9 cellular contexts compared by ENCODE assay signal in genomic region chr15:78914027-78914764, GRCh38. TPM values are rescaled to one million over a fixed set of nuclear protein-coding genes. Genes with fewer than 3 reads are reported as not detected.
A peak's percentile ranks its signal among the peaks of the same experiment; 100 is the strongest.
DNase-seq lines count a peak whose midpoint lies in the region; ATAC-seq and TF ChIP-seq lines count a peak whose summit lies in the region.
"Had no signal": no experiment of that assay in that cellular context is flagged by ENCODE, and none has a peak within 500 bp of the region (broad histone marks: within the 10 kb centered on the region; RNA-seq: fewer than 3 reads in every experiment).

No MANE protein-coding gene starts in this region.

- H3K79me2 ChIP-seq in PC-9 (ENCODE audit: low read depth): 0 out of 2 replicates have a peak, but pooled peaks cover 3% of the 10 kb centered on the region

- DNase-seq in Calu3 (peak; percentile 25), PC-9 (no peak), fibroblast of peridontal ligament (ENCODE audit: extremely low read depth) (peak; percentile 58), SJCRH30 (no peak)
- no peak for DNase-seq in stimulated activated naive CD8-positive, alpha-beta T cell treated with anti-CD3 and anti-CD28 coated beads, Interleukin-15, amount 100 ng/mL, for 72 hours
- DNase-seq: naive B cell had no signal

- H3K36me3 ChIP-seq in PC-9 (ENCODE audit: low read depth) (peaks cover 13% of the 10 kb centered on the region), neutrophil (peaks cover 41% of the 10 kb centered on the region), SJCRH30 (peaks cover 26% of the 10 kb centered on the region)

- H3K4me2 ChIP-seq in PC-9: no peak overlapping the region

- H3K9me2 ChIP-seq in PC-9 (ENCODE audit: insufficient read depth): no peaks in the 10 kb centered on the region

- no peak overlapping the region for H3K4me3 Mint-ChIP-seq in Calu3 (ENCODE audit: low read depth, unreplicated experiment)
- no peak overlapping the region for H3K4me3 Mint-ChIP-seq in stimulated activated naive CD8-positive, alpha-beta T cell treated with anti-CD3 and anti-CD28 coated beads, Interleukin-15, amount 100 ng/mL, for 72 hours
- H3K4me3 Mint-ChIP-seq: naive B cell had no signal

- no peak overlapping the region for H2AFZ ChIP-seq in PC-9

- ATAC-seq in GM21423 (IDR thresholded peaks at IDR 0.05; ENCODE audit: unreplicated experiment) (no peak), HG03025 (IDR thresholded peaks at IDR 0.05; ENCODE audit: low FRiP score, unreplicated experiment) (no peak)
- no peak for ATAC-seq in stimulated activated naive CD8-positive, alpha-beta T cell treated with anti-CD3 and anti-CD28 coated beads, Interleukin-15, amount 100 ng/mL, for 72 hours

- TF ChIP-seq CTCF in Calu3 (IDR thresholded peaks at IDR 0.05; ENCODE audit: unreplicated experiment): no peak
- TF ChIP-seq CTCF in PC-9 (conservative IDR thresholded peaks at IDR 0.05): peak; percentile 52; the same call in 1 of the 2 replicates
- no peak for TF ChIP-seq CTCF in neutrophil (IDR thresholded peaks at IDR 0.05)

- no TSS peak for BruUV-seq in Calu3 (replicated peaks; lab: Mats Ljungman, UMichigan)
- no TSS peak for BruUV-seq in PC-9 (replicated peaks; lab: Mats Ljungman, UMichigan)

- H3K27ac Mint-ChIP-seq in Calu3 (ENCODE audit: unreplicated experiment): no peak overlapping the region
- peak overlapping the region in 1 of 2 donors; percentile 25 for H3K27ac Mint-ChIP-seq in stimulated activated naive CD8-positive, alpha-beta T cell treated with anti-CD3 and anti-CD28 coated beads, Interleukin-15, amount 100 ng/mL, for 72 hours

- H3K9me3 Mint-ChIP-seq in Calu3 (ENCODE audit: low read depth, unreplicated experiment): no peaks in the 10 kb centered on the region
- no peaks in the 10 kb centered on the region for H3K9me3 Mint-ChIP-seq in stimulated activated naive CD8-positive, alpha-beta T cell treated with anti-CD3 and anti-CD28 coated beads, Interleukin-15, amount 100 ng/mL, for 72 hours
- H3K9me3 Mint-ChIP-seq: naive B cell had no signal

- H3K27me3 ChIP-seq in PC-9 (ENCODE audit: insufficient read depth, low read depth): no peaks in the 10 kb centered on the region
- no peaks in the 10 kb centered on the region for H3K27me3 ChIP-seq in neutrophil
- no peaks in the 10 kb centered on the region for H3K27me3 ChIP-seq in SJCRH30

- CTCF ChIA-PET in Calu3 (lab: Charles Lee): interaction anchor here (0.5 to 1.0 kb wide), 3 partner anchors 31 to 270 kb away, joined by 3 to 5 read pairs (median 3); partner anchors contain the start of gene CTSH
- CTCF ChIA-PET in PC-9 (lab: Charles Lee): interaction anchor here (0.7 kb wide), 1 partner anchor 1002 kb away, joined by 3 read pairs; no protein-coding TSS in a partner anchor

- H3F3A ChIP-seq in PC-9 (ENCODE audit: insufficient read depth, low read depth): peaks cover 16% of the 10 kb centered on the region; the same call in 1 of the 2 replicates

- no peaks in the 10 kb centered on the region; the same call in 1 of the 2 replicates for H3K4me1 ChIP-seq in PC-9 (replicated peaks; ENCODE audit: insufficient read depth)
- peaks cover 36 to 48% of the 10 kb centered on the region in 2 experiments for H3K4me1 ChIP-seq in neutrophil (ENCODE audit: control insufficient read depth in 1 of 2, insufficient read depth in 1 of 2, low read depth in 1 of 2, low read length in 1 of 2)
- no peaks in the 10 kb centered on the region for H3K4me1 ChIP-seq in SJCRH30

- POLR2A ChIA-PET in PC-9 (lab: Charles Lee; ENCODE audit: unreplicated experiment): interaction anchor here (0.9 kb wide), 1 partner anchor 28 kb away, joined by 8 read pairs; no protein-coding TSS in a partner anchor

- H3K27ac ChIP-seq in PC-9 (no peak overlapping the region), neutrophil (peak overlapping the region; percentile 31), SJCRH30 (no peak overlapping the region)

- H4K20me1 ChIP-seq in PC-9 (ENCODE audit: insufficient read depth): no peaks in the 10 kb centered on the region

- peaks cover 49% of the 10 kb centered on the region for H3K36me3 Mint-ChIP-seq in Calu3 (ENCODE audit: insufficient read depth, unreplicated experiment)

- H3K4me1 Mint-ChIP-seq in Calu3 (ENCODE audit: low read depth, unreplicated experiment): peaks cover 7% of the 10 kb centered on the region
- H3K4me1 Mint-ChIP-seq in stimulated activated naive CD8-positive, alpha-beta T cell treated with anti-CD3 and anti-CD28 coated beads, Interleukin-15, amount 100 ng/mL, for 72 hours: peaks cover 24% of the 10 kb centered on the region

- H3K9me3 ChIP-seq in PC-9 (ENCODE audit: insufficient read depth, low read depth): no peaks in the 10 kb centered on the region
- no peaks in the 10 kb centered on the region for H3K9me3 ChIP-seq in neutrophil
- no peaks in the 10 kb centered on the region for H3K9me3 ChIP-seq in SJCRH30 (replicated peaks)

- H3K27me3 Mint-ChIP-seq in Calu3 (ENCODE audit: unreplicated experiment): no peaks in the 10 kb centered on the region
- H3K27me3 Mint-ChIP-seq in stimulated activated naive CD8-positive, alpha-beta T cell treated with anti-CD3 and anti-CD28 coated beads, Interleukin-15, amount 100 ng/mL, for 72 hours: no peaks in the 10 kb centered on the region
- H3K27me3 Mint-ChIP-seq: naive B cell had no signal

- H3K4me3 ChIP-seq in PC-9 (no peak overlapping the region), neutrophil (ENCODE audit: low read depth in 1 of 2, low read length in 1 of 2) (no peak overlapping the region), SJCRH30 (no peak overlapping the region)

- intact Hi-C loops in Calu3 (cut with micrococcal nuclease; ENCODE audit: unreplicated experiment) (no loop called here), PC-9 (cut with micrococcal nuclease; ENCODE audit: unreplicated experiment) (loop anchor here (5.0 kb wide), 1 partner anchor 63 kb away; no protein-coding TSS in a partner anchor)

RNA-seq across cellular contexts. Expression of gene CTSH, which starts 30.6 kb away (rescaled TPM):
- 327 and 433 TPM in 2 replicates for total RNA-seq in Calu3 (2022)
- total RNA-seq in PC-9 (2021): 101 and 128 TPM in 2 replicates
- 11.4 and 13.5 TPM in 2 replicates for total RNA-seq in SJCRH30 (2014; rRNA removed; shearing (Covaris generic))

RNA-seq across cellular contexts. Expression of gene MORF4L1, which starts 41.5 kb away (rescaled TPM):
- 324 and 335 TPM in 2 replicates for total RNA-seq in Calu3 (2022)
- 240 and 282 TPM in 2 replicates for total RNA-seq in PC-9 (2021)
- 282 and 312 TPM in 2 replicates for total RNA-seq in SJCRH30 (2014; rRNA removed; shearing (Covaris generic))

Comparison
In these comparisons a context has a peak if more than half of its experiments do, and no peak if none do; other contexts are left out.
1. DNase-seq: peak in Calu3 (single experiment) and fibroblast of peridontal ligament (single experiment); none in PC-9 (0 of 2), SJCRH30 (0 of 2) and stimulated activated naive CD8-positive, alpha-beta T cell treated with anti-CD3 and anti-CD28 coated beads, Interleukin-15, amount 100 ng/mL, for 72 hours (0 of 2).